In genomic region chr1:112063781-112064180, GRCh38 we compare ENCODE assay signal across 23 cellular contexts.
"Had no signal": no experiment of that assay in that cellular context is flagged by ENCODE, and none has a peak within 500 bp of the region (broad histone marks: within the 10 kb centered on the region; RNA-seq: fewer than 3 reads in every experiment).

No MANE protein-coding gene starts in this region.

- H3K9me3 ChIP-seq: lower lobe of right lung, pancreas, psoas muscle, suprapubic skin, tibial nerve had no signal

- ATAC-seq: lower lobe of right lung, psoas muscle had no signal

- H3K9me3 Mint-ChIP-seq: activated naive CD4-positive, alpha-beta T cell treated with anti-CD3 and anti-CD28 coated beads, Interleukin-2, amount 10 ng/mL, durations not matched to agents 7 days and 5 days; activated T-cell treated with anti-CD3 and anti-CD28 coated beads, Interleukin-2, amount 50 U/mL, for 24 hours; nephron; T-helper 2 cell treated with Interferon-gamma antibody and Interleukin-4, amounts not matched to agents 5 μg/mL and 100 μg/mL, for 36 hours had no signal

- H3K4me2 ChIP-seq: hepatocyte had no signal

- H3K4me3 Mint-ChIP-seq: activated naive CD4-positive, alpha-beta T cell treated with anti-CD3 and anti-CD28 coated beads, Interleukin-2, amount 10 ng/mL, durations not matched to agents 7 days and 5 days; activated T-cell treated with anti-CD3 and anti-CD28 coated beads, Interleukin-2, amount 50 U/mL, for 24 hours; nephron; T-helper 2 cell treated with Interferon-gamma antibody and Interleukin-4, amounts not matched to agents 5 μg/mL and 100 μg/mL, for 36 hours had no signal

- H3K36me3 Mint-ChIP-seq: activated naive CD4-positive, alpha-beta T cell treated with anti-CD3 and anti-CD28 coated beads, Interleukin-2, amount 10 ng/mL, durations not matched to agents 7 days and 5 days had no signal

- H3K36me3 ChIP-seq: lower lobe of right lung, pancreas, suprapubic skin, tibial nerve had no signal

- H3K27ac ChIP-seq: hepatocyte, lower lobe of right lung, pancreas, psoas muscle, suprapubic skin, tibial nerve had no signal

- DNase-seq: activated CD4-positive, alpha-beta T cell treated with anti-CD3 and anti-CD28 coated beads for 48 hours; activated CD4-positive, alpha-beta T cell treated with anti-CD3 and anti-CD28 coated beads, Interleukin-2, amount 50 U/mL, for 48 hours; activated CD4-positive, CD25-positive, alpha-beta regulatory T cell; activated CD8-positive, alpha-beta memory T cell treated with anti-CD3 and anti-CD28 coated beads, Interleukin-2, amount 50 U/mL, for 48 hours; activated gamma-delta T cell; activated naive CD4-positive, alpha-beta T cell treated with anti-CD3 and anti-CD28 coated beads, Interleukin-2, amount 10 ng/mL, durations not matched to agents 7 days and 5 days; activated T-cell treated with anti-CD3 and anti-CD28 coated beads, Interleukin-2, amount 50 U/mL, for 24 hours; amniotic stem cell; central memory CD4-positive, alpha-beta T cell; effector CD8-positive, alpha-beta T cell; lower lobe of right lung; mesenchymal stem cell; pancreas; psoas muscle; stimulated activated CD4-positive, alpha-beta T cell treated with anti-CD3 and anti-CD28 coated beads, Interleukin-15, amount 100 ng/mL, for 24 hours; stimulated activated CD4-positive, alpha-beta T cell treated with anti-CD3 and anti-CD28 coated beads, Interleukin-2, amount 100 ng/mL, for 24 hours; stimulated activated naive CD4-positive, alpha-beta T cell; T-helper 1 cell had no signal

- H3K4me1 Mint-ChIP-seq: activated naive CD4-positive, alpha-beta T cell treated with anti-CD3 and anti-CD28 coated beads, Interleukin-2, amount 10 ng/mL, durations not matched to agents 7 days and 5 days; nephron had no signal

- H3K27me3 ChIP-seq: hepatocyte, pancreas, tibial nerve had no signal

- H3K4me1 ChIP-seq: lower lobe of right lung, pancreas, psoas muscle, tibial nerve had no signal

- H2AFZ ChIP-seq: hepatocyte had no signal

- H3K79me2 ChIP-seq: hepatocyte had no signal

- H3K27ac Mint-ChIP-seq: activated naive CD4-positive, alpha-beta T cell treated with anti-CD3 and anti-CD28 coated beads, Interleukin-2, amount 10 ng/mL, durations not matched to agents 7 days and 5 days; activated T-cell treated with anti-CD3 and anti-CD28 coated beads, Interleukin-2, amount 50 U/mL, for 24 hours; nephron; T-helper 2 cell treated with Interferon-gamma antibody and Interleukin-4, amounts not matched to agents 5 μg/mL and 100 μg/mL, for 36 hours had no signal

- H3K4me3 ChIP-seq: hepatocyte, lower lobe of right lung, pancreas, psoas muscle, suprapubic skin, tibial nerve had no signal
